13 cellular contexts compared by ENCODE assay signal in the genomic region with DNA sequence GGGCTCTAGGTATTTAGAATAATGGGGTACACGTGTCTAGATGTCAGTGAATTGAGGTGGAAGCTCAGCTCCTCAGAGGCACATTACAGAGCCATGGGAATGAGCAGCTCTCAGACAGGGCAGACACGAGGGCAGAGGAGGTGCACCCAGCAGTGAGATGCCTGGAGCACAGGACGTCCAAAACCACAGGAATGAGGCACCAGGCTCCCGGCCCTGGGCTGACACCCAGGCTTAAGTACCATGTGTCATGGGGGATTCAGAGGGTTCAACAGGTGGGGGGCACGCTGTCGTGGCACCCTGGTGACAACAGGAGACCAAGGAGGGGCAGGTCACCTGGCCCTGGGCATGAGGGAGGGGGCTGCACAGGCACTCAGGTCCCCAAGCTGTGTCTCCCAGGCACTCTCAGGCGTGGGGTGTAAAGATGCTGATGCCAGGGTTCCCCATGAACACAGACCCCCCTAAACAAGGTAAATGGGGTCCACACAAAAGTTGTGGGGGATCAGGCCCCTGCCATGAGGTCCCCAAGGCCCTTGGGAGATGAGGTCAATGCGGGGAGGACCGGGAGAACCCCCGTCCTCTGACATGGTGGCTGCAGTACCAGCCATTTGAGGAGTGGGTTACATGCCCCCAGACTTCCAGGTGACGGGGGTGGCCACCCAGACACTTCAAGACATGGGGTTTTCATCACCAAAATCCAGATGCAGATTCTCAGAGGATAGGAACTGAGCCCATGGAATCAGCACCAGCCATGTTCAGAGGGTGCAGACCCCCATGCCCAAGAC. TPM values are rescaled to one million over a fixed set of nuclear protein-coding genes. Genes with fewer than 3 reads are reported as not detected.
A peak's percentile ranks its signal among the peaks of the same experiment; 100 is the strongest.
DNase-seq lines count a peak whose midpoint lies in the region; ATAC-seq and TF ChIP-seq lines count a peak whose summit lies in the region.
"Had no signal": no experiment of that assay in that cellular context is flagged by ENCODE, and none has a peak within 500 bp of the region (broad histone marks: within the 10 kb centered on the region; RNA-seq: fewer than 3 reads in every experiment).

No MANE protein-coding gene starts in this region.

- H3K9me3 ChIP-seq in lower lobe of right lung, result no peaks in the 10 kb centered on the region
- H3K9me3 ChIP-seq in H9 (ENCODE audit: control insufficient read depth, low read depth, low read length), result no peaks in the 10 kb centered on the region

- H3K4me1 ChIP-seq in lower lobe of right lung (peaks cover 50% of the 10 kb centered on the region), H9 (ENCODE audit: insufficient read depth, low read length) (no peaks in the 10 kb centered on the region)

- H3K4me3 ChIP-seq in lower lobe of right lung, result no peak overlapping the region

- peaks cover 3% of the 10 kb centered on the region for H3K23me2 ChIP-seq in H9 (ENCODE audit: insufficient read length, low read depth, low read length, poor library complexity, severe bottlenecking)

- in situ Hi-C loops in ACHN (cut with HindIII; ENCODE audit: low pct_ligation_motif_present, low pct_unique_long_range_greater_than_20kb, low sequenced_read_pairs) (no loop called here), T47D (cut with HindIII; ENCODE audit: low pct_unique_long_range_greater_than_20kb, low sequenced_read_pairs) (no loop called here)

- no peak overlapping the region for H3K9ac ChIP-seq in H9 (ENCODE audit: extremely low read depth, insufficient read length, low read length)

- H4K91ac ChIP-seq in H9 (ENCODE audit: insufficient read length, low read depth, low read length), result no peak overlapping the region

- H3K4ac ChIP-seq in H9 (ENCODE audit: low read depth, low read length), result no peak overlapping the region

- H3K27ac ChIP-seq in lower lobe of right lung (peak overlapping the region; percentile 38), H9 (ENCODE audit: insufficient read length, low read depth, low read length) (no peak overlapping the region)

- H4K8ac ChIP-seq in H9 (replicated peaks; ENCODE audit: insufficient read length, low read depth, low read length), result no peak overlapping the region

- WGBS in H9 (ENCODE audit: extremely low coverage, insufficient read length, low lambda C conversion rate), result no CpG with 5 or more reads among the region's 11 CpGs

- H2BK20ac ChIP-seq in H9 (ENCODE audit: low read depth, low read length, poor library complexity, severe bottlenecking), result no peak overlapping the region

- no peak for TF ChIP-seq CTCF in lower lobe of right lung (IDR thresholded peaks at IDR 0.05)
- TF ChIP-seq CTCF in H9 (conservative IDR thresholded peaks at IDR 0.05), result no peak

- no peak overlapping the region for H2AK5ac ChIP-seq in H9 (ENCODE audit: insufficient read length, low read length)

- no peaks in the 10 kb centered on the region for H3K36me3 Mint-ChIP-seq in H9 (ENCODE audit: insufficient read depth in 1 of 3, low read depth in 3 of 3)
- H3K36me3 Mint-ChIP-seq: CD8-positive, alpha-beta T cell had no signal

- H2BK120ac ChIP-seq in H9 (ENCODE audit: low read depth, low read length, poor library complexity, severe bottlenecking), result no peak overlapping the region

- no peak overlapping the region for H3K23ac ChIP-seq in H9 (ENCODE audit: insufficient read length, low read depth, low read length)

- H3K9me3 Mint-ChIP-seq in H9, result no peaks in the 10 kb centered on the region
- H3K9me3 Mint-ChIP-seq: activated CD4-positive, alpha-beta memory T cell treated with anti-CD3 and anti-CD28 coated beads, Interleukin-2, amount 10 ng/mL, durations not matched to agents 7 days and 5 days; CD8-positive, alpha-beta T cell; central memory CD8-positive, alpha-beta T cell had no signal

- H3K36me3 ChIP-seq in lower lobe of right lung, result no peaks in the 10 kb centered on the region

- H4K5ac ChIP-seq in H9 (ENCODE audit: insufficient read length, low read depth, low read length), result no peak overlapping the region

- peaks cover 3 to 9% of the 10 kb centered on the region in 2 experiments; a peak in 3 of 4 replicates for H3K4me1 Mint-ChIP-seq in H9
- H3K4me1 Mint-ChIP-seq: activated CD4-positive, alpha-beta memory T cell treated with anti-CD3 and anti-CD28 coated beads, Interleukin-2, amount 10 ng/mL, durations not matched to agents 7 days and 5 days had no signal

- intact Hi-C loops in lower lobe of right lung (cut with DNase I), result no loop called here

- no peak overlapping the region for H2BK15ac ChIP-seq in H9 (ENCODE audit: low read depth, low read length)

- H3K79me2 ChIP-seq in H9 (ENCODE audit: insufficient read depth, low read length), result no peaks in the 10 kb centered on the region

- no peak overlapping the region for H3K4me2 ChIP-seq in H9 (ENCODE audit: insufficient read depth, insufficient read length, low read length)

- no peak overlapping the region for H3K56ac ChIP-seq in H9 (ENCODE audit: insufficient read length, low read depth, low read length)

- H3K27me3 Mint-ChIP-seq in H9 (ENCODE audit: low read depth), result peaks cover 28% of the 10 kb centered on the region

- no peak overlapping the region for H3K18ac ChIP-seq in H9 (ENCODE audit: insufficient read length, low read depth, low read length)

- H3K14ac ChIP-seq in H9 (ENCODE audit: insufficient read depth, low read length), result no peak overlapping the region

- no peak overlapping the region for H2BK12ac ChIP-seq in H9 (ENCODE audit: insufficient read length, low read depth, low read length)

- no peaks in the 10 kb centered on the region for H4K20me1 ChIP-seq in H9 (ENCODE audit: control insufficient read depth, insufficient read depth, insufficient read length)

- no peak overlapping the region for H3K4me3 Mint-ChIP-seq in H9
- H3K4me3 Mint-ChIP-seq: activated CD4-positive, alpha-beta memory T cell treated with anti-CD3 and anti-CD28 coated beads, Interleukin-2, amount 10 ng/mL, durations not matched to agents 7 days and 5 days; CD8-positive, alpha-beta T cell; central memory CD8-positive, alpha-beta T cell had no signal

- no peak overlapping the region for H3T11ph ChIP-seq in H9 (ENCODE audit: low read length)

- no peak overlapping the region for H2BK5ac ChIP-seq in H9 (ENCODE audit: insufficient read length, low read length)

- DNase-seq in ACHN (peak; percentile 78), HS-5 (ENCODE audit: low read depth) (peak; percentile 8), T47D (ENCODE audit: low read depth in 1 of 2, low spot score in 1 of 2) (peak; percentile 70 to 93), lower lobe of right lung (peak; percentile 67), anterior cingulate cortex (lab: John Stamatoyannopoulos, UW) (no peak), NCI-H2081 (lab: John Stamatoyannopoulos, UW) (no peak), H9 (no peak)
- DNase-seq: activated CD4-positive, alpha-beta memory T cell treated with anti-CD3 and anti-CD28 coated beads, Interleukin-2, amount 10 ng/mL, durations not matched to agents 7 days and 5 days; CD8-positive, alpha-beta T cell; NCI-H187; SHP77 had no signal

- H3K79me1 ChIP-seq in H9 (ENCODE audit: insufficient read depth, low read depth, low read length, poor library complexity, severe bottlenecking), result no peaks in the 10 kb centered on the region

- ATAC-seq in lower lobe of right lung (peak; percentile 26 to 32), GM19351 (IDR thresholded peaks at IDR 0.05; ENCODE audit: unreplicated experiment) (no peak)
- ATAC-seq: CD8-positive, alpha-beta T cell had no signal

- H2AFZ ChIP-seq in H9 (ENCODE audit: low read length), result no peak overlapping the region

- H3K27me3 ChIP-seq in lower lobe of right lung (ENCODE audit: low read depth) (peaks cover 8% of the 10 kb centered on the region), H9 (ENCODE audit: insufficient read depth, low read length) (no peaks in the 10 kb centered on the region)

- peak overlapping the region in 1 of 3 experiments; percentile 61; a peak in 1 of 7 replicates for H3K27ac Mint-ChIP-seq in H9
- H3K27ac Mint-ChIP-seq: activated CD4-positive, alpha-beta memory T cell treated with anti-CD3 and anti-CD28 coated beads, Interleukin-2, amount 10 ng/mL, durations not matched to agents 7 days and 5 days; CD8-positive, alpha-beta T cell had no signal

RNA-seq across cellular contexts. Expression of a gene that starts 5.6 kb away (rescaled TPM):
- 18.5 TPM for total RNA-seq in lower lobe of right lung
- not detected in 2 replicates for total RNA-seq in H9 (2021)
- total RNA-seq: activated CD4-positive, alpha-beta memory T cell treated with anti-CD3 and anti-CD28 coated beads, Interleukin-2, amount 10 ng/mL, durations not matched to agents 7 days and 5 days; CD8-positive, alpha-beta T cell had no signal

RNA-seq across cellular contexts. Expression of a gene that starts 9.6 kb away (rescaled TPM):
- total RNA-seq in lower lobe of right lung (17.7 TPM), H9 (2021) (not detected in 2 replicates)

RNA-seq across cellular contexts. Expression of a gene that starts 23.7 kb away (rescaled TPM):
- total RNA-seq in lower lobe of right lung (90.4 TPM), H9 (2021) (not detected in 2 replicates)

Comparison
In these comparisons a context has a peak if more than half of its experiments do, and no peak if none do; other contexts are left out.
1. DNase-seq: peak in ACHN (single experiment), HS-5 (single experiment), T47D (2 of 2) and lower lobe of right lung (single experiment); none in anterior cingulate cortex (0 of 58), NCI-H2081 (0 of 2) and H9 (single experiment).
2. RNA of a gene that starts 5.6 kb away (total RNA-seq): 18.5 TPM in lower lobe of right lung (single experiment); not detected in H9; every median in the first group is over 10 times any median in the second.
3. RNA of a gene that starts 9.6 kb away (total RNA-seq): 17.7 TPM in lower lobe of right lung (single experiment); not detected in H9; every median in the first group is over 10 times any median in the second.
4. RNA of a gene that starts 23.7 kb away (total RNA-seq): 90.4 TPM in lower lobe of right lung (single experiment); not detected in H9; every median in the first group is over 10 times any median in the second.